In the genomic region with DNA sequence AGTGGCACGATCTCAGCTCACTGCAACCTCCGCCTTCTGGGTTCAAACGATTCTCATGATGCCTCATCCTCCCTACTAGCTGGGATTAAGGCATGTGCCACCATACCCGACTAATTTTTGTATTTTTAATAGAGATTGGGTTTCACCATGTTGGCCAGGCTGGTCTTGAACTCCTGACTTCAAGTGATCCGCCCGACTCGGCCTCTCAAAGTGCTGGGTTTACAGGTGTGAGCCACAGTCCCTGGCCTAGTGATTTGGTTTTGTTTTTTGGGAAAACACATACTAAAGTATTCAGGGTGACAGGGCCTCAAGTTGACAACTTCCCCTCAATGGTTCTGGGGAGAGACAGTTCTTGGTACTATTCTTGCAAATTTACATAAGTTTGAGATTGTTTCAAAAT, we compare ENCODE assay signal across 19 cellular contexts.
"Had no signal": no experiment of that assay in that cellular context is flagged by ENCODE, and none has a peak within 500 bp of the region (broad histone marks: within the 10 kb centered on the region; RNA-seq: fewer than 3 reads in every experiment).

No MANE protein-coding gene starts in this region.

- H3K36me3 ChIP-seq: left lung, prostate gland, upper lobe of right lung had no signal

- H3K27me3 Mint-ChIP-seq: activated naive CD4-positive, alpha-beta T cell treated with anti-CD3 and anti-CD28 coated beads, Interleukin-2, amount 50 U/mL, for 24 hours had no signal

- H3K9me3 ChIP-seq: body of pancreas, left lung, prostate gland, testis, upper lobe of right lung had no signal

- H3K27me3 ChIP-seq: body of pancreas, dorsolateral prefrontal cortex, left lung, testis, upper lobe of right lung had no signal

- H3K4me3 ChIP-seq: body of pancreas, dorsolateral prefrontal cortex, left lung, prostate gland, skin epidermis, testis, upper lobe of right lung had no signal

- H3K9me3 Mint-ChIP-seq: activated naive CD4-positive, alpha-beta T cell treated with anti-CD3 and anti-CD28 coated beads, Interleukin-2, amount 50 U/mL, for 24 hours; activated T-cell treated with anti-CD3 and anti-CD28 coated beads, Interleukin-2, amount 50 U/mL, for 72 hours had no signal

- DNase-seq: activated CD4-positive, alpha-beta T cell treated with anti-CD3 and anti-CD28 coated beads, Interleukin-2, amount 50 U/mL, for 1 hour; activated gamma-delta T cell; activated T-cell treated with anti-CD3 and anti-CD28 coated beads, Interleukin-2, amount 50 U/mL, for 72 hours; foreskin fibroblast; hypothalamus; left lung; mammary epithelial cell; right cardiac atrium; stimulated activated CD4-positive, alpha-beta T cell treated with anti-CD3 and anti-CD28 coated beads, Interleukin-15, amount 100 ng/mL, for 24 hours; stimulated activated CD4-positive, alpha-beta T cell treated with anti-CD3 and anti-CD28 coated beads, Interleukin-2, amount 100 ng/mL, for 48 hours; testis; upper lobe of right lung had no signal

- ATAC-seq: activated CD4-positive, CD25-positive, alpha-beta regulatory T cell treated with anti-CD3 and anti-CD28 coated beads, Interleukin-2, amount 50 U/mL, for 24 hours; activated T-cell treated with anti-CD3 and anti-CD28 coated beads, Interleukin-2, amount 50 U/mL, for 72 hours; body of pancreas; left lung; right cardiac atrium; SK-N-SH treated with all-trans-retinoic acid at 6 μM for 48 hours; upper lobe of right lung had no signal

- H3K27ac ChIP-seq: body of pancreas, left lung, prostate gland, skin epidermis, testis, upper lobe of right lung had no signal

- H3K4me3 Mint-ChIP-seq: activated naive CD4-positive, alpha-beta T cell treated with anti-CD3 and anti-CD28 coated beads, Interleukin-2, amount 50 U/mL, for 24 hours; activated T-cell treated with anti-CD3 and anti-CD28 coated beads, Interleukin-2, amount 50 U/mL, for 72 hours had no signal

- H3K4me1 ChIP-seq: prostate gland had no signal
